Comparison of ENCODE assay signal across 12 cellular contexts in genomic region chr7:2012981-2013380, GRCh38.
DNase-seq lines count a peak whose midpoint lies in the region; ATAC-seq and TF ChIP-seq lines count a peak whose summit lies in the region.
"Had no signal": no experiment of that assay in that cellular context is flagged by ENCODE, and none has a peak within 500 bp of the region (broad histone marks: within the 10 kb centered on the region; RNA-seq: fewer than 3 reads in every experiment).

No MANE protein-coding gene starts in this region.

- ATAC-seq in right cardiac atrium, result no peak
- ATAC-seq: A549 had no signal

- no peak overlapping the region for H3K27ac ChIP-seq in right cardiac atrium (ENCODE audit: low read length)
- no peak overlapping the region for H3K27ac ChIP-seq in thyroid gland
- H3K27ac ChIP-seq: A549, HL-60, neutrophil had no signal

- peak; percentile 48 to 75 for DNase-seq in NCI-H2081 (lab: John Stamatoyannopoulos, UW)
- DNase-seq in NCI-H2081 treated with DMSO at 0.1 percent for 48 hours (lab: John Stamatoyannopoulos, UW), result no peak
- peak; percentile 91 to 98 for DNase-seq in SHP77 (lab: John Stamatoyannopoulos, UW)
- DNase-seq in right cardiac atrium, result peak; percentile 75 to 88 (median 85)
- DNase-seq in thyroid gland, result peak; percentile 26 to 37
- no peak for DNase-seq in HuH-7 (ENCODE audit: low spot score)
- DNase-seq in cerebellum (ENCODE audit: low spot score), result no peak
- no peak for DNase-seq in UCSD-AML1 (lab: John Stamatoyannopoulos, UW; ENCODE audit: unreplicated experiment)
- DNase-seq: activated CD4-positive, alpha-beta T cell treated with anti-CD3 and anti-CD28 coated beads for 1 hour had no signal

- H3K9me3 ChIP-seq in right cardiac atrium (ENCODE audit: control insufficient read depth, low read length) (no peaks in the 10 kb centered on the region), thyroid gland (no peaks in the 10 kb centered on the region)
- H3K9me3 ChIP-seq: A549, neutrophil had no signal

- WGBS in right cardiac atrium, result 44% methylated on average over 8 of the region's 8 CpGs
- 45 to 46% methylated on average over 5 to 8 of the region's 8 CpGs for WGBS in thyroid gland, 2 donors

- H3K4me3 ChIP-seq in right cardiac atrium (ENCODE audit: low read length) (no peak overlapping the region), thyroid gland (replicated peaks in 1 of 3) (no peak overlapping the region)
- H3K4me3 ChIP-seq: A549 had no signal

- no peak for TF ChIP-seq POLR2A in thyroid gland (IDR thresholded peaks at IDR 0.05)

- intact Hi-C loops in right cardiac atrium (cut with DNase I), result no loop called here
- intact Hi-C loops in thyroid gland (cut with DNase I), result no loop called here

- no peaks in the 10 kb centered on the region for H3K36me3 ChIP-seq in thyroid gland

- H3K27me3 ChIP-seq in right cardiac atrium (ENCODE audit: control insufficient read depth, insufficient read depth) (no peaks in the 10 kb centered on the region), thyroid gland (no peaks in the 10 kb centered on the region)
- H3K27me3 ChIP-seq: neutrophil had no signal

- TF ChIP-seq CTCF in thyroid gland (IDR thresholded peaks at IDR 0.05), result no peak

- H3K4me1 ChIP-seq in right cardiac atrium (ENCODE audit: control insufficient read depth, insufficient read depth, low read length) (no peaks in the 10 kb centered on the region), thyroid gland (peaks cover 0 to 3% of the 10 kb centered on the region in 2 donors)
- H3K4me1 ChIP-seq: A549 had no signal

Comparison
In these comparisons a context has a peak if more than half of its experiments do, and no peak if none do; other contexts are left out.
1. DNase-seq: peak in NCI-H2081 (2 of 2), SHP77 (2 of 2), right cardiac atrium (3 of 3) and thyroid gland (2 of 2); none in NCI-H2081 treated with DMSO at 0.1 percent for 48 hours (single experiment), HuH-7 (single experiment), cerebellum (single experiment) and UCSD-AML1 (single experiment).